26 cellular contexts compared by ENCODE assay signal in the genomic region with DNA sequence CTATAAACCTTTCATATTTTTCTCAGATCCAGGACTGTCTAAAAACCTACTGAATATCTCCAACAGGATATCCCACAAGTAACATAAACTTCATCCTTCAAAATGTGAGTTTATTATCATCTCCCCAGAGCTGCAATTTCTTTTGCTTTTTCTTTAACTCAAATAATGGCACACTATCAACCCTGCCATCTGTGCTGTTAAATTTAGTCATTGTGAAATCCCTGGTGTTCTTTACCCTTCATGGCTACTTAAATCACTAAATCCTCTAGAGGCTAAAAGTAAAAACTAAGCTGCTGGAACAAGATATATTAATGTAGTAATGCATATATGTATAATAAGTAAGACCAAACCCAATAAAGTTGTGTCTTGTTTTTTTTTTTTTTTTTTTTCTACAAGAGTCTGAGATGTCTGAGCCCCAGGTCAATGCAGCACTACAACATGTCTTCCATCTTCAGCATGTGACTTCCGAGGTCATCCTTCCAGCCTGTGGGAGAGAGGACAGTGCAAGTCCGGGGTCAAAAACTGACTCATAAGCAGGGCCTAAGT.
A peak's percentile ranks its signal among the peaks of the same experiment; 100 is the strongest.
DNase-seq lines count a peak whose midpoint lies in the region; ATAC-seq and TF ChIP-seq lines count a peak whose summit lies in the region.
"Had no signal": no experiment of that assay in that cellular context is flagged by ENCODE, and none has a peak within 500 bp of the region (broad histone marks: within the 10 kb centered on the region; RNA-seq: fewer than 3 reads in every experiment).

No MANE protein-coding gene starts in this region.

- H3K27me3 ChIP-seq in WERI-Rb-1 (ENCODE audit: insufficient read depth, low read depth, severe bottlenecking) = no peaks in the 10 kb centered on the region
- no peaks in the 10 kb centered on the region for H3K27me3 ChIP-seq in gastrocnemius medialis
- H3K27me3 ChIP-seq: BE2C had no signal

- H3K4me3 ChIP-seq in WERI-Rb-1 (ENCODE audit: low read depth, low read length) = no peak overlapping the region
- H3K4me3 ChIP-seq in gastrocnemius medialis = no peak overlapping the region
- H3K4me3 ChIP-seq: GM23338, PC-9, SJSA1 had no signal

- ATAC-seq in left lobe of liver (peak; percentile 58), GM18867 (IDR thresholded peaks at IDR 0.05; ENCODE audit: unreplicated experiment) (no peak), gastrocnemius medialis (no peak)
- ATAC-seq: GM23338 had no signal

- H3K36me3 ChIP-seq in WERI-Rb-1 (no peaks in the 10 kb centered on the region), gastrocnemius medialis (no peaks in the 10 kb centered on the region)
- H3K36me3 ChIP-seq: BE2C, SJSA1 had no signal

- in situ Hi-C loops in gastrocnemius medialis (cut with MboI; ENCODE audit: low sequenced_read_pairs in 4 of 4) = no loop called here

- H3K9me3 ChIP-seq in WERI-Rb-1 (ENCODE audit: severe bottlenecking) (no peaks in the 10 kb centered on the region), gastrocnemius medialis (no peaks in the 10 kb centered on the region)
- H3K9me3 ChIP-seq: BE2C, SJSA1 had no signal

- no peak for TF ChIP-seq POLR2A in gastrocnemius medialis (IDR thresholded peaks at IDR 0.05)

- intact Hi-C loops in gastrocnemius medialis (cut with DNase I; ENCODE audit: low total_unique reads) = no loop called here

- H3K4me1 ChIP-seq in gastrocnemius medialis = no peaks in the 10 kb centered on the region
- H3K4me1 ChIP-seq: BE2C, SJSA1 had no signal

- TF ChIP-seq CTCF in WERI-Rb-1 (IDR thresholded peaks at IDR 0.05; ENCODE audit: low read depth, low read length) (no peak), gastrocnemius medialis (IDR thresholded peaks at IDR 0.05 in 4 of 5, conservative IDR thresholded peaks at IDR 0.05 in 1 of 5) (no peak)

- peak overlapping the region; percentile 19; the same call in 1 of the 2 replicates for H3K27ac ChIP-seq in WERI-Rb-1
- no peak overlapping the region for H3K27ac ChIP-seq in gastrocnemius medialis
- H3K27ac ChIP-seq: 22Rv1, PC-9, SJSA1 had no signal

- DNase-seq in DMS 273 (lab: John Stamatoyannopoulos, UW; ENCODE audit: unreplicated experiment) (peak; percentile 18), DMS 273 treated with DMSO at 0.1 percent for 48 hours (lab: John Stamatoyannopoulos, UW) (no peak), WERI-Rb-1 (no peak), left lobe of liver (ENCODE audit: low spot score) (no peak), UCSD-AML1 (lab: John Stamatoyannopoulos, UW; ENCODE audit: unreplicated experiment) (no peak), gastrocnemius medialis (no peak)
- no peak for DNase-seq in effector CD4-positive, alpha-beta T cell
- DNase-seq: ACHN; BE2C; CD8-positive, alpha-beta memory T cell; DMS53; HCEC 1CT; NCI-H1105 treated with DMSO at 0.1 percent for 48 hours; NCI-H146; NCI-H2029; NCI-H446; NCI-H524 treated with DMSO at 0.1 percent for 48 hours; NCI-H82; NK-92 treated with Interleukin-12 subunit alpha and Interleukin-12 subunit beta, amount 100 ng/mL, for 24 hours; PC-9; Right ventricle myocardium superior; RPMI8226 had no signal
